In genomic region chr2:2732331-2733119, GRCh38 we compare ENCODE assay signal across 35 cellular contexts.
"Had no signal": no experiment of that assay in that cellular context is flagged by ENCODE, and none has a peak within 500 bp of the region (broad histone marks: within the 10 kb centered on the region; RNA-seq: fewer than 3 reads in every experiment).

No MANE protein-coding gene starts in this region.

- H3K9me3 ChIP-seq: adrenal gland, body of pancreas had no signal

- H3K9me3 Mint-ChIP-seq: activated B cell treated with CpG ODN at 0.5 μM for 24 hours; activated CD4-positive, alpha-beta memory T cell treated with anti-CD3 and anti-CD28 coated beads for 36 hours; activated CD4-positive, alpha-beta T cell treated with anti-CD3 and anti-CD28 coated beads, Interleukin-2, amount 10 ng/mL, durations not matched to agents 24 days and 14 days; activated CD8-positive, alpha-beta T cell treated with anti-CD3 and anti-CD28 coated beads for 36 hours; activated naive CD4-positive, alpha-beta T cell treated with anti-CD3 and anti-CD28 coated beads for 36 hours; activated naive CD4-positive, alpha-beta T cell treated with anti-CD3 and anti-CD28 coated beads, Interleukin-2, amount 50 U/mL, for 72 hours; activated naive CD8-positive, alpha-beta T cell treated with anti-CD3 and anti-CD28 coated beads for 36 hours; activated T-cell treated with anti-CD3 and anti-CD28 coated beads, Interleukin-2, amount 50 U/mL, for 4 hours; activated T-cell treated with anti-CD3 and anti-CD28 coated beads, Interleukin-2, amount 50 U/mL, for 72 hours; activated T-helper 1 cell treated with anti-CD3 and anti-CD28 coated beads, Interleukin-12 subunit alpha, Interleukin-12 subunit beta, Interleukin-2, Interleukin-4 antibody, amounts not matched to agents 30 ng/mL and 10 ng/mL and 1 ng/mL, durations not matched to agents 14 hours and 24 hours and 36 hours; activated T-helper 17 cell treated with anti-CD3 and anti-CD28 coated beads, Interleukin-2, amount 50 U/mL, for 72 hours; central memory CD8-positive, alpha-beta T cell; T-helper 1 cell treated with Interleukin-12 subunit alpha and Interleukin-12 subunit beta and Interleukin-4 antibody, amounts not matched to agents 30 μg/mL and 1 μg/mL, for 36 hours; T-helper 2 cell treated with Interferon-gamma antibody and Interleukin-4, amounts not matched to agents 5 μg/mL and 100 μg/mL, for 36 hours had no signal

- H3K4me1 Mint-ChIP-seq: activated B cell treated with CpG ODN at 0.5 μM for 24 hours; activated CD4-positive, alpha-beta T cell treated with anti-CD3 and anti-CD28 coated beads, Interleukin-2, amount 10 ng/mL, durations not matched to agents 24 days and 14 days; activated naive CD8-positive, alpha-beta T cell treated with anti-CD3 and anti-CD28 coated beads for 36 hours; activated T-helper 17 cell treated with anti-CD3 and anti-CD28 coated beads, Interleukin-2, amount 50 U/mL, for 72 hours; central memory CD8-positive, alpha-beta T cell had no signal

- H3K4me3 Mint-ChIP-seq: activated B cell treated with CpG ODN at 0.5 μM for 24 hours; activated CD4-positive, alpha-beta memory T cell treated with anti-CD3 and anti-CD28 coated beads for 36 hours; activated CD4-positive, alpha-beta T cell treated with anti-CD3 and anti-CD28 coated beads, Interleukin-2, amount 10 ng/mL, durations not matched to agents 24 days and 14 days; activated CD8-positive, alpha-beta T cell treated with anti-CD3 and anti-CD28 coated beads for 36 hours; activated naive CD4-positive, alpha-beta T cell treated with anti-CD3 and anti-CD28 coated beads for 36 hours; activated naive CD8-positive, alpha-beta T cell treated with anti-CD3 and anti-CD28 coated beads for 36 hours; activated T-cell treated with anti-CD3 and anti-CD28 coated beads, Interleukin-2, amount 50 U/mL, for 4 hours; activated T-cell treated with anti-CD3 and anti-CD28 coated beads, Interleukin-2, amount 50 U/mL, for 72 hours; activated T-helper 1 cell treated with anti-CD3 and anti-CD28 coated beads, Interleukin-12 subunit alpha, Interleukin-12 subunit beta, Interleukin-2, Interleukin-4 antibody, amounts not matched to agents 30 ng/mL and 10 ng/mL and 1 ng/mL, durations not matched to agents 14 hours and 24 hours and 36 hours; activated T-helper 17 cell treated with anti-CD3 and anti-CD28 coated beads, Interleukin-2, amount 50 U/mL, for 72 hours; central memory CD8-positive, alpha-beta T cell; T-helper 1 cell treated with Interleukin-12 subunit alpha and Interleukin-12 subunit beta and Interleukin-4 antibody, amounts not matched to agents 30 μg/mL and 1 μg/mL, for 36 hours; T-helper 2 cell treated with Interferon-gamma antibody and Interleukin-4, amounts not matched to agents 5 μg/mL and 100 μg/mL, for 36 hours had no signal

- H3K36me3 Mint-ChIP-seq: activated CD4-positive, alpha-beta memory T cell treated with anti-CD3 and anti-CD28 coated beads for 36 hours; activated naive CD4-positive, alpha-beta T cell treated with anti-CD3 and anti-CD28 coated beads, Interleukin-2, amount 50 U/mL, for 72 hours; activated naive CD8-positive, alpha-beta T cell treated with anti-CD3 and anti-CD28 coated beads for 36 hours had no signal

- ATAC-seq: activated CD8-positive, alpha-beta T cell treated with anti-CD3 and anti-CD28 coated beads for 36 hours; activated naive CD4-positive, alpha-beta T cell treated with anti-CD3 and anti-CD28 coated beads, Interleukin-2, amount 50 U/mL, for 72 hours; activated T-cell treated with anti-CD3 and anti-CD28 coated beads, Interleukin-2, amount 50 U/mL, for 4 hours; activated T-cell treated with anti-CD3 and anti-CD28 coated beads, Interleukin-2, amount 50 U/mL, for 72 hours; activated T-helper 17 cell treated with anti-CD3 and anti-CD28 coated beads, Interleukin-2, amount 50 U/mL, for 72 hours; body of pancreas had no signal

- H3K36me3 ChIP-seq: adrenal gland, cardiac muscle cell had no signal

- H3K27ac ChIP-seq: adrenal gland, body of pancreas, cardiac muscle cell, VCaP had no signal

- H3K4me3 ChIP-seq: adrenal gland, body of pancreas, cardiac muscle cell had no signal

- H3K27me3 ChIP-seq: adrenal gland, body of pancreas had no signal

- H3K4me1 ChIP-seq: adrenal gland, body of pancreas had no signal

- H3K27ac Mint-ChIP-seq: activated B cell treated with CpG ODN at 0.5 μM for 24 hours; activated CD4-positive, alpha-beta memory T cell treated with anti-CD3 and anti-CD28 coated beads for 36 hours; activated CD4-positive, alpha-beta T cell treated with anti-CD3 and anti-CD28 coated beads, Interleukin-2, amount 10 ng/mL, durations not matched to agents 24 days and 14 days; activated CD8-positive, alpha-beta T cell treated with anti-CD3 and anti-CD28 coated beads for 36 hours; activated naive CD4-positive, alpha-beta T cell treated with anti-CD3 and anti-CD28 coated beads for 36 hours; activated naive CD4-positive, alpha-beta T cell treated with anti-CD3 and anti-CD28 coated beads, Interleukin-2, amount 50 U/mL, for 72 hours; activated naive CD8-positive, alpha-beta T cell treated with anti-CD3 and anti-CD28 coated beads for 36 hours; activated T-cell treated with anti-CD3 and anti-CD28 coated beads, Interleukin-2, amount 50 U/mL, for 72 hours; activated T-helper 1 cell treated with anti-CD3 and anti-CD28 coated beads, Interleukin-12 subunit alpha, Interleukin-12 subunit beta, Interleukin-2, Interleukin-4 antibody, amounts not matched to agents 30 ng/mL and 10 ng/mL and 1 ng/mL, durations not matched to agents 14 hours and 24 hours and 36 hours; activated T-helper 17 cell treated with anti-CD3 and anti-CD28 coated beads, Interleukin-2, amount 50 U/mL, for 72 hours; T-helper 1 cell treated with Interleukin-12 subunit alpha and Interleukin-12 subunit beta and Interleukin-4 antibody, amounts not matched to agents 30 μg/mL and 1 μg/mL, for 36 hours; T-helper 2 cell treated with Interferon-gamma antibody and Interleukin-4, amounts not matched to agents 5 μg/mL and 100 μg/mL, for 36 hours had no signal

- DNase-seq: activated B cell treated with CpG ODN at 0.5 μM for 24 hours; activated CD4-positive, alpha-beta memory T cell treated with anti-CD3 and anti-CD28 coated beads for 36 hours; activated CD4-positive, alpha-beta T cell treated with anti-CD3 and anti-CD28 coated beads for 4 hours; activated CD4-positive, alpha-beta T cell treated with anti-CD3 and anti-CD28 coated beads, Interleukin-2, amount 10 ng/mL, durations not matched to agents 24 days and 14 days; activated CD4-positive, alpha-beta T cell treated with anti-CD3 and anti-CD28 coated beads, Interleukin-2, amount 50 U/mL, for 1 hour; activated CD4-positive, alpha-beta T cell treated with anti-CD3 and anti-CD28 coated beads, Interleukin-2, amount 50 U/mL, for 4 hours; activated CD4-positive, CD25-positive, alpha-beta regulatory T cell treated with anti-CD3 and anti-CD28 coated beads, Interleukin-2, amount 50 U/mL, for 72 hours; activated CD8-positive, alpha-beta memory T cell treated with anti-CD3 and anti-CD28 coated beads, Interleukin-2, amount 50 U/mL, for 4 hours; activated CD8-positive, alpha-beta T cell treated with anti-CD3 and anti-CD28 coated beads for 36 hours; activated effector memory CD4-positive, alpha-beta T cell treated with anti-CD3 and anti-CD28 coated beads, Interleukin-2, amount 50 U/mL, for 16 hours; activated gamma-delta T cell treated with Interleukin-2 at 50 U/mL for 16 hours; activated naive CD4-positive, alpha-beta T cell; activated naive CD4-positive, alpha-beta T cell treated with anti-CD3 and anti-CD28 coated beads for 36 hours; activated naive CD4-positive, alpha-beta T cell treated with anti-CD3 and anti-CD28 coated beads, Interleukin-2, amount 50 U/mL, for 16 hours; activated naive CD8-positive, alpha-beta T cell treated with anti-CD3 and anti-CD28 coated beads for 36 hours; activated T-cell treated with anti-CD3 and anti-CD28 coated beads for 4 hours; activated T-cell treated with anti-CD3 and anti-CD28 coated beads, Interleukin-2, amount 50 U/mL, for 1 hour; activated T-cell treated with anti-CD3 and anti-CD28 coated beads, Interleukin-2, amount 50 U/mL, for 4 hours; activated T-cell treated with anti-CD3 and anti-CD28 coated beads, Interleukin-2, amount 50 U/mL, for 72 hours; adrenal gland; amniotic stem cell; body of pancreas; caudate nucleus; cerebellar nuclear complex; T-helper 1 cell; T-helper 2 cell; T-helper 9 cell had no signal

- H3K27me3 Mint-ChIP-seq: activated B cell treated with CpG ODN at 0.5 μM for 24 hours; activated CD8-positive, alpha-beta T cell treated with anti-CD3 and anti-CD28 coated beads for 36 hours; activated naive CD8-positive, alpha-beta T cell treated with anti-CD3 and anti-CD28 coated beads for 36 hours had no signal
